Comparison of ENCODE assay signal across 13 cellular contexts in genomic region chr6:4774296-4774695, GRCh38. TPM values are rescaled to one million over a fixed set of nuclear protein-coding genes. Genes with fewer than 3 reads are reported as not detected.
A peak's percentile ranks its signal among the peaks of the same experiment; 100 is the strongest.
DNase-seq lines count a peak whose midpoint lies in the region; ATAC-seq and TF ChIP-seq lines count a peak whose summit lies in the region.
"Had no signal": no experiment of that assay in that cellular context is flagged by ENCODE, and none has a peak within 500 bp of the region (broad histone marks: within the 10 kb centered on the region; RNA-seq: fewer than 3 reads in every experiment).

No MANE protein-coding gene starts in this region.

- peaks cover 31% of the 10 kb centered on the region for H3K4me1 Mint-ChIP-seq in WTC11

- peaks cover 23% of the 10 kb centered on the region for H3K27me3 Mint-ChIP-seq in WTC11 (ENCODE audit: low read depth)

- no peak overlapping the region for H4K12ac ChIP-seq in trophoblast cell (ENCODE audit: low read depth, low read length)

- CTCF ChIA-PET in WTC11 (lab: Charles Lee): interaction anchor here (0.6 to 1.4 kb wide), 4 partner anchors 47 to 129 kb away, joined by 3 to 5 read pairs (median 4); no protein-coding TSS in a partner anchor

- peaks cover 6% of the 10 kb centered on the region; the same call in 1 of the 2 replicates for H4K20me1 ChIP-seq in GM23248 (ENCODE audit: insufficient read depth)

- peak overlapping the region; percentile 86 for H3K4me3 Mint-ChIP-seq in WTC11

- peak overlapping the region; percentile 96 for H4K91ac ChIP-seq in trophoblast cell (ENCODE audit: low read depth, low read length)

- no peak overlapping the region for H2BK5ac ChIP-seq in trophoblast cell (ENCODE audit: low read depth, low read length, poor library complexity)

- no peak overlapping the region for H3K4me2 ChIP-seq in GM23248 (ENCODE audit: unreplicated experiment)
- H3K4me2 ChIP-seq in trophoblast cell (ENCODE audit: low read length): peak overlapping the region; percentile 92

- peaks cover 6% of the 10 kb centered on the region; the same call in 1 of the 2 replicates for H3K4me1 ChIP-seq in GM23248 (ENCODE audit: insufficient read depth)
- peaks cover 5 to 6% of the 10 kb centered on the region in 2 experiments for H3K4me1 ChIP-seq in trophoblast cell (ENCODE audit: control insufficient read depth in 1 of 2, insufficient read depth in 2 of 2, low read length in 2 of 2)

- H2AK5ac ChIP-seq in trophoblast cell (ENCODE audit: low read length): no peak overlapping the region

- H2AFZ ChIP-seq in GM23248 (peak overlapping the region; percentile 87), trophoblast cell (ENCODE audit: insufficient read depth, low read length, poor library complexity) (no peak overlapping the region)

- no peak overlapping the region for H3K9ac ChIP-seq in GM23248
- peak overlapping the region; percentile 89 for H3K9ac ChIP-seq in trophoblast cell (ENCODE audit: low read length)

- peaks cover 17% of the 10 kb centered on the region for H3K79me1 ChIP-seq in trophoblast cell (ENCODE audit: low read length)

- no peak overlapping the region for H3K18ac ChIP-seq in trophoblast cell (ENCODE audit: low read length)

- H3K36me3 Mint-ChIP-seq in WTC11: peaks cover 12% of the 10 kb centered on the region

- POLR2A ChIA-PET in WTC11 (lab: Charles Lee): interaction anchor here (1.8 kb wide), 1 partner anchor 127 kb away, joined by 5 read pairs; no protein-coding TSS in a partner anchor

- ATAC-seq in WTC11 (no peak), GM18502 (IDR thresholded peaks at IDR 0.05; ENCODE audit: poor library complexity, unreplicated experiment) (no peak), GM18498 (IDR thresholded peaks at IDR 0.05; ENCODE audit: unreplicated experiment) (no peak)

- peaks cover 10% of the 10 kb centered on the region for H3K9me3 Mint-ChIP-seq in WTC11

- H2BK120ac ChIP-seq in trophoblast cell (ENCODE audit: insufficient read depth, low read length, poor library complexity): peak overlapping the region; percentile 94

- no peak for TF ChIP-seq CTCF in WTC11 (IDR thresholded peaks at IDR 0.05)

- in situ Hi-C loops in GM23248 (cut with MboI): no loop called here

- H3K79me2 ChIP-seq in GM23248 (ENCODE audit: insufficient read depth) (peaks cover 23% of the 10 kb centered on the region), trophoblast cell (ENCODE audit: control insufficient read depth, insufficient read depth, low read length, poor library complexity) (peaks cover 17% of the 10 kb centered on the region)

- DNase-seq in GM23248: no peak
- no peak for DNase-seq in WTC11 (ENCODE audit: low spot score)
- DNase-seq in epithelial cell of prostate (ENCODE audit: low read depth, low spot score): no peak
- DNase-seq in trophoblast cell: no peak
- DNase-seq in cortex of kidney (lab: John Stamatoyannopoulos, UW): no peak
- DNase-seq: activated CD4-positive, alpha-beta T cell treated with anti-CD3 and anti-CD28 coated beads, Interleukin-2, amount 50 U/mL, for 4 hours; DMS79; KG1; Right ventricle myocardium superior had no signal

- 17 to 19% methylated on average over 6 of the region's 6 CpGs for WGBS in GM23248 (ENCODE audit: low coverage in 1 of 2, low lambda C conversion rate in 2 of 2, missing lambda C conversion rate in 2 of 2), 2 experiments
- no CpG with 5 or more reads among the region's 6 CpGs for WGBS in trophoblast cell (ENCODE audit: extremely low coverage, insufficient coverage, insufficient read length)

- H3K23ac ChIP-seq in trophoblast cell (ENCODE audit: low read length): no peak overlapping the region

- peak overlapping the region; percentile 50 for H3K27ac Mint-ChIP-seq in WTC11

- H3K4ac ChIP-seq in trophoblast cell (ENCODE audit: low read depth, low read length): no peak overlapping the region

- H3K27ac ChIP-seq in GM23248 (no peak overlapping the region), epithelial cell of prostate (peak overlapping the region; percentile 85), trophoblast cell (ENCODE audit: low read depth, low read length) (peak overlapping the region; percentile 98)

- H3K36me3 ChIP-seq in GM23248 (ENCODE audit: low read depth) (no peaks in the 10 kb centered on the region), trophoblast cell (ENCODE audit: control insufficient read depth in 1 of 2, insufficient read depth in 2 of 2, low read length in 2 of 2) (no peaks in the 10 kb centered on the region)
- H3K36me3 ChIP-seq: cardiac muscle cell, gastrocnemius medialis had no signal

- H3K14ac ChIP-seq in trophoblast cell (ENCODE audit: low read length): no peak overlapping the region

- no peak overlapping the region for H4K8ac ChIP-seq in trophoblast cell (ENCODE audit: low read depth, low read length)

- peaks cover 31% of the 10 kb centered on the region for H3F3A ChIP-seq in GM23248 (ENCODE audit: insufficient read depth)

- no peak overlapping the region for H2BK12ac ChIP-seq in trophoblast cell (ENCODE audit: low read length)

- H3K9me3 ChIP-seq in GM23248 (ENCODE audit: low read depth): no peaks in the 10 kb centered on the region
- no peaks in the 10 kb centered on the region for H3K9me3 ChIP-seq in trophoblast cell (ENCODE audit: insufficient read depth, low read depth, low read length)

- no peaks in the 10 kb centered on the region for H3K27me3 ChIP-seq in GM23248 (replicated peaks; ENCODE audit: insufficient read depth)
- H3K27me3 ChIP-seq in trophoblast cell (ENCODE audit: insufficient read depth, low read length): no peaks in the 10 kb centered on the region
- H3K27me3 ChIP-seq: cardiac muscle cell, gastrocnemius medialis had no signal

- no peak overlapping the region for H3K4me3 ChIP-seq in GM23248
- no peak overlapping the region for H3K4me3 ChIP-seq in trophoblast cell (ENCODE audit: low read depth, low read length)

- no peaks in the 10 kb centered on the region for H3K9me2 ChIP-seq in GM23248 (ENCODE audit: insufficient read depth)

TF ChIP-seq in WTC11, 78 proteins besides CTCF, POLR2A, EP300 and RAD21 (continues in another document):
- TF ChIP-seq NFATC4 (CRISPR knock-in tag; IDR thresholded peaks at IDR 0.05) (no peak), ATF6 (CRISPR knock-in tag; IDR thresholded peaks at IDR 0.05) (no peak), HMGA2 (CRISPR knock-in tag; IDR thresholded peaks at IDR 0.05) (no peak), AFF4 (CRISPR knock-in tag; IDR thresholded peaks at IDR 0.05; ENCODE audit: borderline replicate concordance) (no peak), RORB (CRISPR knock-in tag; IDR thresholded peaks at IDR 0.05) (no peak), ZMAT4 (CRISPR knock-in tag; IDR thresholded peaks at IDR 0.05) (no peak), PRRX2 (CRISPR knock-in tag; IDR thresholded peaks at IDR 0.05) (no peak), FOXK1 (CRISPR knock-in tag; IDR thresholded peaks at IDR 0.05) (no peak)

RNA-seq across cellular contexts. Expression of gene CDYL, which starts 1.9 kb away (rescaled TPM):
- 25.8 and 27.9 TPM in 2 replicates for total RNA-seq in GM23248 (2014; rRNA removed; shearing (Covaris generic))
- polyA plus RNA-seq in GM23248 (2016; fragmentation: Nextera tagmentation; extraction: Ambion mirVana): 7.9 and 8.0 TPM in 2 replicates
- total RNA-seq in WTC11 (2021): 83.2 to 92.0 TPM (median 89.3 TPM) in 3 replicates
- polyA plus RNA-seq in trophoblast cell (2013): 136 and 138 TPM in 2 replicates
